11 cellular contexts compared by ENCODE assay signal in the genomic region with DNA sequence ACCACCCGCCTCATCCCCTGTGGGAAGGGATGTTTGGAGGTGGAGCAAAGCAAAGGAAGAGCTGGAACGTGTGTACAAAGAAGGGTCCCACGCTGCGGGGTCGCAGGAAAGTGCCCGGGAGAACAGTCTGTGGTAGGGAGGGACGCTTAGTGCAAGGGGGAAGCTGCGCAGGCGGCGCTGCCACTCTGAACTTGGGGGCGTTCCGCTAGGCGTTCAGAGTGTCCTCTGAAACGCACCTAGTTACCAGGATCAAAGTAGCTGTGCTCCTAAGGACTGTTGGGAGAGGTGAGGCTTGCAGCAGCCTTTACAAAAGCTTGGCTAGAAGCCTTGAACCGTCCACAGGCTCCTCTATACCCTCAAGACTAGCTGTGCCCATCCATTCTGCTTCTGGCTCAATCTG. TPM values are rescaled to one million over a fixed set of nuclear protein-coding genes. Genes with fewer than 3 reads are reported as not detected.
A peak's percentile ranks its signal among the peaks of the same experiment; 100 is the strongest.
DNase-seq lines count a peak whose midpoint lies in the region; ATAC-seq and TF ChIP-seq lines count a peak whose summit lies in the region.
"Had no signal": no experiment of that assay in that cellular context is flagged by ENCODE, and none has a peak within 500 bp of the region (broad histone marks: within the 10 kb centered on the region; RNA-seq: fewer than 3 reads in every experiment).

No MANE protein-coding gene starts in this region.

- no peak for DNase-seq in caudate nucleus (lab: John Stamatoyannopoulos, UW)
- no peak for DNase-seq in left lung
- no peak for DNase-seq in stomach
- no peak for DNase-seq in NCI-H1092 treated with DMSO at 0.1 percent for 48 hours (lab: John Stamatoyannopoulos, UW)
- DNase-seq: NCI-H446, sigmoid colon had no signal

- H3K27ac ChIP-seq in HUES64 (ENCODE audit: low read depth, low read length) (no peak overlapping the region), caudate nucleus (ENCODE audit: low read depth, low read length) (peak overlapping the region; percentile 52), left lung (no peak overlapping the region), stomach (peak overlapping the region in 1 of 5 donors; percentile 59)
- H3K27ac ChIP-seq: PC-9, sigmoid colon had no signal

- no peak for TF ChIP-seq POLR2A in stomach (IDR thresholded peaks at IDR 0.05)

- H3K4me1 ChIP-seq in HUES64 (ENCODE audit: insufficient read depth, low read length) (no peaks in the 10 kb centered on the region), left lung (peaks cover 0 to 9% of the 10 kb centered on the region in 2 donors), stomach (peaks cover 18 to 30% (median 21%) of the 10 kb centered on the region in 4 donors)

- ATAC-seq in left lung (peak; percentile 11), GM21528 (IDR thresholded peaks at IDR 0.05; ENCODE audit: low FRiP score, unreplicated experiment) (no peak), HG02571 (IDR thresholded peaks at IDR 0.05; ENCODE audit: unreplicated experiment) (no peak)

- no peak overlapping the region for H3K9ac ChIP-seq in HUES64 (ENCODE audit: low read depth, low read length)

- TF ChIP-seq CTCF in left lung (IDR thresholded peaks at IDR 0.05) (no peak), stomach (IDR thresholded peaks at IDR 0.05) (no peak)

- no peaks in the 10 kb centered on the region for H3K9me3 ChIP-seq in HUES64 (ENCODE audit: insufficient read depth, low read depth, low read length)
- no peaks in the 10 kb centered on the region for H3K9me3 ChIP-seq in left lung
- no peaks in the 10 kb centered on the region for H3K9me3 ChIP-seq in stomach

- H3K36me3 ChIP-seq in HUES64 (ENCODE audit: insufficient read depth, low read length) (no peaks in the 10 kb centered on the region), left lung (no peaks in the 10 kb centered on the region), stomach (no peaks in the 10 kb centered on the region)
- H3K36me3 ChIP-seq: sigmoid colon had no signal

- H3K27me3 ChIP-seq in HUES64 (ENCODE audit: insufficient read depth, low read length) (peaks cover 46% of the 10 kb centered on the region), left lung (peaks cover 16 to 53% of the 10 kb centered on the region in 2 donors), stomach (peaks cover 0 to 34% (median 19%) of the 10 kb centered on the region in 3 donors)

- no peak for TF ChIP-seq EP300 in stomach (IDR thresholded peaks at IDR 0.05)

- H3K4me3 ChIP-seq in HUES64 (ENCODE audit: low read length) (peak overlapping the region; percentile 38), left lung (no peak overlapping the region), stomach (peak overlapping the region; percentile 57 to 86 (median 60))

- intact Hi-C loops in left lung (cut with DNase I), result no loop called here
- intact Hi-C loops in stomach (cut with DNase I; ENCODE audit: low total_unique reads), result no loop called here

- WGBS in HUES64, result 22% methylated on average over 15 of the region's 15 CpGs
- 14 to 29% (median 20%) methylated on average over 14 to 15 of the region's 15 CpGs for WGBS in stomach, 5 donors

RNA-seq across cellular contexts. Expression of gene PDE8B, which starts 29.3 kb away (rescaled TPM):
- not detected for polyA plus RNA-seq in HUES64 (2013, experiment 1 of 2)
- 0.25 TPM for polyA plus RNA-seq in HUES64 (2013, experiment 2 of 2)
- 1 to 10 TPM; 3.3 to 3.6 TPM for total RNA-seq in left lung
- 100 to 1,000 TPM in 1 of 5 donors, 10 to 100 TPM in 1, 1 to 10 TPM in 2, not detected in 1; 3.5 to 243 (median 18.1) TPM for total RNA-seq in stomach
- polyA plus RNA-seq in stomach, result 1 to 10 TPM in 2 of 3 donors, under 1 TPM in 1; 0.56 to 1.4 (median 1.3) TPM
- total RNA-seq: activated CD4-positive, alpha-beta T cell treated with anti-CD3 and anti-CD28 coated beads for 36 hours had no signal

Comparison
In these comparisons a context has a peak if more than half of its experiments do, and no peak if none do; other contexts are left out.
1. H3K4me3 ChIP-seq: peak in HUES64 (single experiment) and stomach (4 of 4); none in left lung (0 of 2).